Comparison of ENCODE assay signal across 29 cellular contexts in the genomic region with DNA sequence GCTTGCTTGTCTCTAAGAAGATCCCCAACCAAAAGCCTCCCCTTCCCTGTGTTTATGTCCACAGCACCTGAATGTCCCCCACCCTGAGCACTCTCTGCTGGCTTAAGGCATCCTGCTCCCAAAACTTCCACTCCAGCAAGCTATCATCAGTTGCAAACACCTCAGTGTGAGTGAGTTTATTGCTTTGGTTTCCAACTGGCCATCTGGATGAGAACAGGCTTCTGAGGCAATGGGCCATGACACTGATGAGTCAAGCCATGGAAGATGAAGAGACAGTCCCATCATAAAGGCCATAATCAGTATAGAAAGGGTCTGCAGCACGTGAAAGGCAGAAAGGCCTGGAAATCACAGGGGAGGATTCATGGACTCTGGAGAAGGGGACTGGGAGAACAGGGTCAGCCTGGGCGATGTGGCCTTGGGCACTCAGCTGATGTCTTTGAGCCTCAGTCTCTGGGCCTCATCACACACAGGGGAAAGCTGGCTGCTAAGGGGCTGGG. TPM values are rescaled to one million over a fixed set of nuclear protein-coding genes. Genes with fewer than 3 reads are reported as not detected.
"Had no signal": no experiment of that assay in that cellular context is flagged by ENCODE, and none has a peak within 500 bp of the region (broad histone marks: within the 10 kb centered on the region; RNA-seq: fewer than 3 reads in every experiment).

No MANE protein-coding gene starts in this region.

- H3K4me3 Mint-ChIP-seq: activated CD4-positive, alpha-beta memory T cell treated with anti-CD3 and anti-CD28 coated beads for 36 hours; activated CD4-positive, alpha-beta T cell treated with anti-CD3 and anti-CD28 coated beads, Interleukin-2, amount 10 ng/mL, durations not matched to agents 24 days and 14 days; activated naive CD4-positive, alpha-beta T cell treated with anti-CD3 and anti-CD28 coated beads, Interleukin-2, amount 10 ng/mL, durations not matched to agents 7 days and 5 days; activated naive CD8-positive, alpha-beta T cell treated with anti-CD3 and anti-CD28 coated beads, Interleukin-2, amount 10 ng/mL, durations not matched to agents 7 days and 5 days; activated T-helper 1 cell treated with anti-CD3 and anti-CD28 coated beads, Interleukin-12 subunit alpha, Interleukin-12 subunit beta, Interleukin-2, Interleukin-4 antibody, amounts not matched to agents 30 ng/mL and 10 ng/mL and 1 ng/mL, durations not matched to agents 14 hours and 24 hours and 36 hours; brain; endodermal cell; T-helper 17 cell had no signal

- H3K27ac Mint-ChIP-seq: activated CD4-positive, alpha-beta memory T cell treated with anti-CD3 and anti-CD28 coated beads for 36 hours; activated CD4-positive, alpha-beta T cell treated with anti-CD3 and anti-CD28 coated beads, Interleukin-2, amount 10 ng/mL, durations not matched to agents 24 days and 14 days; activated naive CD4-positive, alpha-beta T cell treated with anti-CD3 and anti-CD28 coated beads, Interleukin-2, amount 10 ng/mL, durations not matched to agents 7 days and 5 days; activated naive CD8-positive, alpha-beta T cell treated with anti-CD3 and anti-CD28 coated beads, Interleukin-2, amount 10 ng/mL, durations not matched to agents 7 days and 5 days; activated T-helper 1 cell treated with anti-CD3 and anti-CD28 coated beads, Interleukin-12 subunit alpha, Interleukin-12 subunit beta, Interleukin-2, Interleukin-4 antibody, amounts not matched to agents 30 ng/mL and 10 ng/mL and 1 ng/mL, durations not matched to agents 14 hours and 24 hours and 36 hours; T-helper 17 cell had no signal

- H3K27me3 ChIP-seq: ascending aorta, cardiac muscle cell, left lung, right atrium auricular region, tibial nerve had no signal

- H3K27ac ChIP-seq: cardiac muscle cell, esophagus muscularis mucosa, left lung, lower lobe of right lung, parathyroid adenoma, right atrium auricular region, suprapubic skin, tibial nerve, WERI-Rb-1 had no signal

- H2AFZ ChIP-seq: parathyroid adenoma had no signal

- H3K36me3 ChIP-seq: cardiac muscle cell, esophagus muscularis mucosa, lower lobe of right lung, right atrium auricular region, suprapubic skin, tibial nerve, WERI-Rb-1 had no signal

- DNase-seq: activated CD4-positive, alpha-beta memory T cell treated with anti-CD3 and anti-CD28 coated beads for 36 hours; activated CD4-positive, alpha-beta T cell treated with anti-CD3 and anti-CD28 coated beads, Interleukin-2, amount 10 ng/mL, durations not matched to agents 24 days and 14 days; activated CD4-positive, CD25-positive, alpha-beta regulatory T cell treated with anti-CD3 and anti-CD28 coated beads, Interleukin-2, amount 50 U/mL, for 72 hours; activated CD8-positive, alpha-beta memory T cell treated with anti-CD3 and anti-CD28 coated beads, Interleukin-2, amount 50 U/mL, for 4 hours; activated gamma-delta T cell; activated naive CD4-positive, alpha-beta T cell treated with anti-CD3 and anti-CD28 coated beads, Interleukin-2, amount 10 ng/mL, durations not matched to agents 7 days and 5 days; activated naive CD8-positive, alpha-beta T cell treated with anti-CD3 and anti-CD28 coated beads, Interleukin-2, amount 10 ng/mL, durations not matched to agents 7 days and 5 days; activated T-cell treated with anti-CD3 and anti-CD28 coated beads, Interleukin-2, amount 50 U/mL, for 1 hour; cortex of kidney; endodermal cell; foreskin melanocyte; left lung; lower lobe of right lung; mesenchymal stem cell; occipital lobe; stimulated activated naive CD4-positive, alpha-beta T cell; T-helper 17 cell; T1000; WERI-Rb-1 had no signal

- H3K9ac ChIP-seq: parathyroid adenoma had no signal

- H3K4me3 ChIP-seq: ascending aorta, cardiac muscle cell, esophagus muscularis mucosa, left lung, lower lobe of right lung, right atrium auricular region, suprapubic skin, tibial nerve had no signal

- H3K36me3 Mint-ChIP-seq: activated CD4-positive, alpha-beta memory T cell treated with anti-CD3 and anti-CD28 coated beads for 36 hours; activated naive CD4-positive, alpha-beta T cell treated with anti-CD3 and anti-CD28 coated beads, Interleukin-2, amount 10 ng/mL, durations not matched to agents 7 days and 5 days; activated naive CD8-positive, alpha-beta T cell treated with anti-CD3 and anti-CD28 coated beads, Interleukin-2, amount 10 ng/mL, durations not matched to agents 7 days and 5 days; brain had no signal

- H3K4me1 Mint-ChIP-seq: activated CD4-positive, alpha-beta T cell treated with anti-CD3 and anti-CD28 coated beads, Interleukin-2, amount 10 ng/mL, durations not matched to agents 24 days and 14 days; activated naive CD4-positive, alpha-beta T cell treated with anti-CD3 and anti-CD28 coated beads, Interleukin-2, amount 10 ng/mL, durations not matched to agents 7 days and 5 days had no signal

- H3K9me3 Mint-ChIP-seq: activated CD4-positive, alpha-beta memory T cell treated with anti-CD3 and anti-CD28 coated beads for 36 hours; activated CD4-positive, alpha-beta T cell treated with anti-CD3 and anti-CD28 coated beads, Interleukin-2, amount 10 ng/mL, durations not matched to agents 24 days and 14 days; activated naive CD4-positive, alpha-beta T cell treated with anti-CD3 and anti-CD28 coated beads, Interleukin-2, amount 10 ng/mL, durations not matched to agents 7 days and 5 days; activated naive CD8-positive, alpha-beta T cell treated with anti-CD3 and anti-CD28 coated beads, Interleukin-2, amount 10 ng/mL, durations not matched to agents 7 days and 5 days; activated T-helper 1 cell treated with anti-CD3 and anti-CD28 coated beads, Interleukin-12 subunit alpha, Interleukin-12 subunit beta, Interleukin-2, Interleukin-4 antibody, amounts not matched to agents 30 ng/mL and 10 ng/mL and 1 ng/mL, durations not matched to agents 14 hours and 24 hours and 36 hours; endodermal cell had no signal

- H3K9me3 ChIP-seq: ascending aorta, esophagus muscularis mucosa, left lung, lower lobe of right lung, right atrium auricular region, suprapubic skin had no signal

- ATAC-seq: left lung, lower lobe of right lung, T-helper 17 cell had no signal

- H3K79me2 ChIP-seq: parathyroid adenoma had no signal

RNA-seq across cellular contexts. Expression of a gene that starts 12.8 kb away (rescaled TPM):
- total RNA-seq: activated CD4-positive, alpha-beta memory T cell treated with anti-CD3 and anti-CD28 coated beads for 36 hours; activated CD4-positive, alpha-beta T cell treated with anti-CD3 and anti-CD28 coated beads, Interleukin-2, amount 10 ng/mL, durations not matched to agents 24 days and 14 days; activated CD8-positive, alpha-beta memory T cell treated with anti-CD3 and anti-CD28 coated beads for 36 hours; activated T-helper 1 cell treated with anti-CD3 and anti-CD28 coated beads, Interleukin-12 subunit alpha, Interleukin-12 subunit beta, Interleukin-2, Interleukin-4 antibody, amounts not matched to agents 30 ng/mL and 10 ng/mL and 1 ng/mL, durations not matched to agents 14 hours and 24 hours and 36 hours; cardiac muscle cell; endodermal cell had no signal
